Comparison of ENCODE assay signal across 8 cellular contexts in genomic region chr12:120725659-120726509, GRCh38. TPM values are rescaled to one million over a fixed set of nuclear protein-coding genes. Genes with fewer than 3 reads are reported as not detected.
DNase-seq lines count a peak whose midpoint lies in the region; ATAC-seq and TF ChIP-seq lines count a peak whose summit lies in the region.

A gene with protein sequence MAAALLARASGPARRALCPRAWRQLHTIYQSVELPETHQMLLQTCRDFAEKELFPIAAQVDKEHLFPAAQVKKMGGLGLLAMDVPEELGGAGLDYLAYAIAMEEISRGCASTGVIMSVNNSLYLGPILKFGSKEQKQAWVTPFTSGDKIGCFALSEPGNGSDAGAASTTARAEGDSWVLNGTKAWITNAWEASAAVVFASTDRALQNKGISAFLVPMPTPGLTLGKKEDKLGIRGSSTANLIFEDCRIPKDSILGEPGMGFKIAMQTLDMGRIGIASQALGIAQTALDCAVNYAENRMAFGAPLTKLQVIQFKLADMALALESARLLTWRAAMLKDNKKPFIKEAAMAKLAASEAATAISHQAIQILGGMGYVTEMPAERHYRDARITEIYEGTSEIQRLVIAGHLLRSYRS (plus strand): TSS chr12:120725826. CDS start chr12:120725886, 60 bp downstream.

- H3K36me3 ChIP-seq in ascending aorta (peaks cover 23 to 37% of the 10 kb centered on the region in 2 donors), hepatocyte (replicated peaks; ENCODE audit: insufficient read depth, low read depth) (no peaks in the 10 kb centered on the region), aorta (ENCODE audit: control insufficient read depth in 1 of 2, insufficient read depth in 2 of 2, low read length in 1 of 2) (peaks cover 0 to 3% of the 10 kb centered on the region in 2 donors)

- no peaks in the 10 kb centered on the region for H3K9me2 ChIP-seq in hepatocyte (replicated peaks; ENCODE audit: insufficient read depth)

- H3K4me2 ChIP-seq in hepatocyte: peak within 1 kb of the TSS; percentile 92

- ATAC-seq in GM18505 (IDR thresholded peaks at IDR 0.05; ENCODE audit: unreplicated experiment): peak; percentile 89
- peak; percentile 92 for ATAC-seq in HG02870 (IDR thresholded peaks at IDR 0.05; ENCODE audit: unreplicated experiment)
- ATAC-seq in aorta (ENCODE audit: low FRiP score): peak; percentile 100

- TF ChIP-seq POLR2A in GM18505 (IDR thresholded peaks at IDR 0.05; ENCODE audit: borderline replicate concordance, extremely low read depth, insufficient read depth, insufficient read length): peak; percentile 62

- no peaks in the 10 kb centered on the region for H4K20me1 ChIP-seq in hepatocyte (ENCODE audit: insufficient read depth, poor library complexity, severe bottlenecking)

- H3K36me3 Mint-ChIP-seq in T-helper 2 cell treated with Interferon-gamma antibody and Interleukin-4, amounts not matched to agents 5 μg/mL and 100 μg/mL, for 36 hours (ENCODE audit: low read depth): peaks cover 30% of the 10 kb centered on the region

- peaks cover 0 to 8% of the 10 kb centered on the region in 2 donors for H3K4me1 ChIP-seq in ascending aorta
- H3K4me1 ChIP-seq in hepatocyte (ENCODE audit: insufficient read depth): peaks cover 11% of the 10 kb centered on the region
- H3K4me1 ChIP-seq in aorta (ENCODE audit: control insufficient read depth in 1 of 2, insufficient read depth in 2 of 2, low read length in 2 of 2): no peaks in the 10 kb centered on the region

- TF ChIP-seq CTCF in ascending aorta (IDR thresholded peaks at IDR 0.05) (no peak), hepatocyte (IDR thresholded peaks at IDR 0.05; ENCODE audit: poor library complexity) (no peak)

- H3K27ac ChIP-seq in ascending aorta (peak within 1 kb of the TSS; percentile 83 to 85), hepatocyte (peak within 1 kb of the TSS; percentile 79), aorta (ENCODE audit: low read depth in 1 of 2, low read length in 2 of 2) (peak within 1 kb of the TSS in 1 of 2 donors; percentile 28)

- H3K79me2 ChIP-seq in hepatocyte: peaks cover 17% of the 10 kb centered on the region

- H3K27me3 Mint-ChIP-seq in T-helper 2 cell treated with Interferon-gamma antibody and Interleukin-4, amounts not matched to agents 5 μg/mL and 100 μg/mL, for 36 hours (ENCODE audit: low read depth): no peaks in the 10 kb centered on the region

- H3K27me3 ChIP-seq in ascending aorta (no peaks in the 10 kb centered on the region), hepatocyte (no peaks in the 10 kb centered on the region), aorta (ENCODE audit: control insufficient read depth in 1 of 2, insufficient read depth in 2 of 2, low read length in 1 of 2) (no peaks in the 10 kb centered on the region)

- no peaks in the 10 kb centered on the region for H3K9me3 Mint-ChIP-seq in T-helper 2 cell treated with Interferon-gamma antibody and Interleukin-4, amounts not matched to agents 5 μg/mL and 100 μg/mL, for 36 hours

- 15% methylated on average over 51 of the region's 66 CpGs for WGBS in hepatocyte (ENCODE audit: low lambda C conversion rate, missing lambda C conversion rate)
- WGBS in aorta, 2 donors: 9 to 11% methylated on average over 56 to 66 of the region's 66 CpGs

- peak within 1 kb of the TSS; percentile 87 for H3K27ac Mint-ChIP-seq in T-helper 2 cell treated with Interferon-gamma antibody and Interleukin-4, amounts not matched to agents 5 μg/mL and 100 μg/mL, for 36 hours

- no peaks in the 10 kb centered on the region for H3K9me3 ChIP-seq in ascending aorta
- no peaks in the 10 kb centered on the region for H3K9me3 ChIP-seq in hepatocyte (ENCODE audit: low read depth)
- no peaks in the 10 kb centered on the region for H3K9me3 ChIP-seq in aorta (ENCODE audit: control insufficient read depth, low read length)

- intact Hi-C loops in ascending aorta (cut with DNase I) (loop anchor here (1.0 to 10.0 kb wide), 4 partner anchors 40 to 249 kb away; partner anchors contain the start of genes HNF1A and POP5), aorta (cut with DNase I) (loop anchor here (10.0 kb wide), 2 partner anchors 239 to 249 kb away; partner anchors contain the start of gene HNF1A (in 1 of the 2))

- H3K4me3 Mint-ChIP-seq in T-helper 2 cell treated with Interferon-gamma antibody and Interleukin-4, amounts not matched to agents 5 μg/mL and 100 μg/mL, for 36 hours: peak within 1 kb of the TSS; percentile 91

- DNase-seq in NCI-H1694 (lab: John Stamatoyannopoulos, UW): peak; percentile 51
- DNase-seq in T-helper 2 cell treated with Interferon-gamma antibody and Interleukin-4, amounts not matched to agents 5 μg/mL and 100 μg/mL, for 36 hours (ENCODE audit: low spot score): peak; percentile 89
- DNase-seq in ascending aorta (ENCODE audit: low spot score in 2 of 2): peak; percentile 40 to 93
- DNase-seq in hepatocyte (ENCODE audit: low spot score): peak; percentile 96
- peak; percentile 94 for DNase-seq in retina
- peak; percentile 94 to 97 for DNase-seq in aorta

- peak within 1 kb of the TSS; percentile 75 to 91 for H3K4me3 ChIP-seq in ascending aorta
- peak within 1 kb of the TSS; percentile 52 for H3K4me3 ChIP-seq in hepatocyte
- H3K4me3 ChIP-seq in aorta (ENCODE audit: low read length in 2 of 2): peak within 1 kb of the TSS; percentile 27 to 40

- peak within 1 kb of the TSS; percentile 92 for H2AFZ ChIP-seq in hepatocyte

- peaks cover 14% of the 10 kb centered on the region for H3K4me1 Mint-ChIP-seq in T-helper 2 cell treated with Interferon-gamma antibody and Interleukin-4, amounts not matched to agents 5 μg/mL and 100 μg/mL, for 36 hours (ENCODE audit: low read depth)

RNA-seq across cellular contexts. Expression of the gene that starts here (rescaled TPM):
- total RNA-seq in ascending aorta (58.5 TPM), hepatocyte (53.5 and 59.6 TPM in 2 replicates), aorta (10 to 100 TPM; 11.3 to 15.6 TPM)
- polyA plus RNA-seq in hepatocyte (58.0 and 66.8 TPM in 2 replicates), aorta (10 to 100 TPM; 29.2 to 36.9 TPM)
